ENCODE assay signal across 1 cellular context in genomic region chr17:32658470-32659418, GRCh38.
TF ChIP-seq lines count a peak whose summit lies in the region.

No MANE protein-coding gene starts in this region.

TF ChIP-seq in IMR-90, 13 proteins besides CTCF, POLR2A, EP300 and RAD21 (continued from another document):
- TF ChIP-seq FOS (IDR thresholded peaks at IDR 0.05; ENCODE audit: low read depth, low read length) (no peak), MXI1 (IDR thresholded peaks at IDR 0.05; ENCODE audit: borderline replicate concordance, low read depth, low read length) (no peak), MAZ (IDR thresholded peaks at IDR 0.05; ENCODE audit: borderline replicate concordance, low read depth, low read length) (no peak)
